In genomic region chr20:46122516-46123481, GRCh38 we compare ENCODE assay signal across 23 cellular contexts. TPM values are rescaled to one million over a fixed set of nuclear protein-coding genes. Genes with fewer than 3 reads are reported as not detected.
A peak's percentile ranks its signal among the peaks of the same experiment; 100 is the strongest.
DNase-seq lines count a peak whose midpoint lies in the region; ATAC-seq, FAIRE-seq and TF ChIP-seq lines count a peak whose summit lies in the region.
"Had no signal": no experiment of that assay in that cellular context is flagged by ENCODE, and none has a peak within 500 bp of the region (broad histone marks: within the 10 kb centered on the region; RNA-seq: fewer than 3 reads in every experiment).

No MANE protein-coding gene starts in this region.

- CTCF ChIA-PET in PC-3 (lab: Charles Lee) = no interaction called here

- TF ChIP-seq POLR2A in GM12892 (IDR thresholded peaks at IDR 0.05; ENCODE audit: low read depth, low read length) = peak; percentile 35; the same call in 1 of the 2 replicates

- ATAC-seq in PC-3 (no peak), sciatic nerve (no peak), GM18907 (IDR thresholded peaks at IDR 0.05; ENCODE audit: unreplicated experiment) (no peak)
- no peak for ATAC-seq in effector memory CD8-positive, alpha-beta T cell (replicated peaks)
- ATAC-seq: left colon, Right ventricle myocardium inferior had no signal

- intact Hi-C loops in PC-3 (cut with micrococcal nuclease) = no loop called here
- intact Hi-C loops in sciatic nerve (cut with DNase I) = no loop called here

- H3K36me3 Mint-ChIP-seq in endothelial cell (ENCODE audit: low read depth, unreplicated experiment) = peaks cover 34% of the 10 kb centered on the region
- H3K36me3 Mint-ChIP-seq in effector memory CD8-positive, alpha-beta T cell (ENCODE audit: insufficient read depth) = peaks cover 10% of the 10 kb centered on the region
- H3K36me3 Mint-ChIP-seq: neural progenitor cell had no signal

- H3K4me3 ChIP-seq in PC-3 (ENCODE audit: low read length) = peak overlapping the region; percentile 6; the same call in 1 of the 2 replicates
- H3K4me3 ChIP-seq: colonic mucosa, neural progenitor cell, skin epidermis, transverse colon had no signal

- no peak for FAIRE-seq in GM12892 (lab: Jason Lieb, UNC)
- FAIRE-seq: bronchial epithelial cell, frontal cortex had no signal

- H3K27me3 ChIP-seq in PC-3 (ENCODE audit: low read length) = no peaks in the 10 kb centered on the region
- H3K27me3 ChIP-seq: colonic mucosa, transverse colon had no signal

- H3K9me2 ChIP-seq in PC-3 (replicated peaks; ENCODE audit: low read length) = no peaks in the 10 kb centered on the region

- peak overlapping the region; percentile 90 for H3K27ac Mint-ChIP-seq in endothelial cell (ENCODE audit: unreplicated experiment)
- H3K27ac Mint-ChIP-seq in effector memory CD8-positive, alpha-beta T cell = no peak overlapping the region
- H3K27ac Mint-ChIP-seq: neural progenitor cell; T-helper 2 cell treated with Interferon-gamma antibody and Interleukin-4, amounts not matched to agents 5 μg/mL and 100 μg/mL, for 36 hours had no signal

- H3K9me3 ChIP-seq in PC-3 (ENCODE audit: low read length) = no peaks in the 10 kb centered on the region
- H3K9me3 ChIP-seq: colonic mucosa, transverse colon had no signal

- peak overlapping the region; percentile 69 for H3K4me2 ChIP-seq in PC-3 (ENCODE audit: low read length)
- H3K4me2 ChIP-seq: neural progenitor cell had no signal

- POLR2A ChIA-PET in PC-3 (lab: Charles Lee; ENCODE audit: unreplicated experiment) = no interaction called here

- peaks cover 6% of the 10 kb centered on the region for H3F3A ChIP-seq in PC-3 (ENCODE audit: low read length, unreplicated experiment)

- H3K36me3 ChIP-seq in PC-3 (ENCODE audit: low read depth, low read length) = no peaks in the 10 kb centered on the region
- H3K36me3 ChIP-seq: colonic mucosa, neural progenitor cell, transverse colon had no signal

- H3K27me3 Mint-ChIP-seq in endothelial cell (ENCODE audit: unreplicated experiment) = peaks cover 9% of the 10 kb centered on the region
- peaks cover 5 to 23% of the 10 kb centered on the region in 2 donors for H3K27me3 Mint-ChIP-seq in effector memory CD8-positive, alpha-beta T cell

- DNase-seq in GM12892 (ENCODE audit: insufficient read length) (no peak), PC-3 (no peak), endothelial cell (ENCODE audit: low spot score) (no peak), sciatic nerve (ENCODE audit: low spot score) (peak; percentile 34), dedifferentiated amniotic fluid mesenchymal stem cell (ENCODE audit: extremely low spot score) (no peak)
- DNase-seq in effector memory CD8-positive, alpha-beta T cell = no peak
- DNase-seq: activated CD4-positive, alpha-beta T cell treated with anti-CD3 and anti-CD28 coated beads for 4 hours; activated naive CD4-positive, alpha-beta T cell treated with Interleukin-2 at 50 U/mL for 16 hours; amniotic stem cell; colonic mucosa; DMS79 treated with DMSO at 0.1 percent for 48 hours; GF-D8; GOT3; hippocampal formation; left colon; transverse colon had no signal

- no peaks in the 10 kb centered on the region for H3K9me3 Mint-ChIP-seq in endothelial cell (ENCODE audit: unreplicated experiment)
- H3K9me3 Mint-ChIP-seq in effector memory CD8-positive, alpha-beta T cell = no peaks in the 10 kb centered on the region
- H3K9me3 Mint-ChIP-seq: neural progenitor cell; T-helper 2 cell treated with Interferon-gamma antibody and Interleukin-4, amounts not matched to agents 5 μg/mL and 100 μg/mL, for 36 hours had no signal

- H3K9ac ChIP-seq in PC-3 (ENCODE audit: low read length) = no peak overlapping the region
- H3K9ac ChIP-seq: neural progenitor cell had no signal

- H3K27ac ChIP-seq in PC-3 (ENCODE audit: low read length) = peak overlapping the region; percentile 36; the same call in 1 of the 2 replicates
- H3K27ac ChIP-seq: colonic mucosa, neural progenitor cell had no signal

- no peaks in the 10 kb centered on the region for H4K20me1 ChIP-seq in PC-3 (ENCODE audit: low read length)

- peaks cover 43% of the 10 kb centered on the region for H3K4me1 ChIP-seq in PC-3 (ENCODE audit: insufficient read depth, low read length)
- H3K4me1 ChIP-seq: colonic mucosa had no signal

- peaks cover 46% of the 10 kb centered on the region for H3K4me1 Mint-ChIP-seq in endothelial cell (ENCODE audit: unreplicated experiment)
- peaks cover 5 to 11% of the 10 kb centered on the region in 2 donors for H3K4me1 Mint-ChIP-seq in effector memory CD8-positive, alpha-beta T cell (ENCODE audit: low read depth in 2 of 2)

- TF ChIP-seq CTCF in PC-3 (conservative IDR thresholded peaks at IDR 0.05; ENCODE audit: low read depth, low read length) = no peak
- no peak for TF ChIP-seq CTCF in endothelial cell (IDR thresholded peaks at IDR 0.05; ENCODE audit: unreplicated experiment)

- 0 out of 2 replicates have a peak overlapping the region, but pooled peaks have one; percentile 24 for H2AFZ ChIP-seq in PC-3 (ENCODE audit: low read length)
- H2AFZ ChIP-seq: neural progenitor cell had no signal

- H3K4me3 Mint-ChIP-seq in endothelial cell (ENCODE audit: unreplicated experiment) = peak overlapping the region; percentile 80
- H3K4me3 Mint-ChIP-seq in effector memory CD8-positive, alpha-beta T cell = no peak overlapping the region
- H3K4me3 Mint-ChIP-seq: neural progenitor cell; T-helper 2 cell treated with Interferon-gamma antibody and Interleukin-4, amounts not matched to agents 5 μg/mL and 100 μg/mL, for 36 hours had no signal

- H3K79me2 ChIP-seq in PC-3 (ENCODE audit: low read length) = no peaks in the 10 kb centered on the region

- BruUV-seq in PC-3 (replicated peaks; lab: Mats Ljungman, UMichigan) = no TSS peak

RNA-seq across cellular contexts. Expression of gene CD40, which starts 4.7 kb away (rescaled TPM):
- 159 TPM for polyA plus RNA-seq in GM12892 (2012; ENCODE audit: missing spikeins)
- total RNA-seq in PC-3 (2014; rRNA removed) (4.6 and 5.0 TPM in 2 replicates), endothelial cell (ENCODE audit: unreplicated experiment) (69.4 TPM), sciatic nerve (25.1 TPM)

RNA-seq across cellular contexts. Expression of gene NCOA5, which starts 33.0 kb away (rescaled TPM):
- 14.5 TPM for polyA plus RNA-seq in GM12892 (2012; ENCODE audit: missing spikeins)
- total RNA-seq in PC-3 (2014; rRNA removed) (26.9 and 32.1 TPM in 2 replicates), endothelial cell (ENCODE audit: unreplicated experiment) (34.9 TPM), sciatic nerve (27.4 TPM)
